In the genomic region with DNA sequence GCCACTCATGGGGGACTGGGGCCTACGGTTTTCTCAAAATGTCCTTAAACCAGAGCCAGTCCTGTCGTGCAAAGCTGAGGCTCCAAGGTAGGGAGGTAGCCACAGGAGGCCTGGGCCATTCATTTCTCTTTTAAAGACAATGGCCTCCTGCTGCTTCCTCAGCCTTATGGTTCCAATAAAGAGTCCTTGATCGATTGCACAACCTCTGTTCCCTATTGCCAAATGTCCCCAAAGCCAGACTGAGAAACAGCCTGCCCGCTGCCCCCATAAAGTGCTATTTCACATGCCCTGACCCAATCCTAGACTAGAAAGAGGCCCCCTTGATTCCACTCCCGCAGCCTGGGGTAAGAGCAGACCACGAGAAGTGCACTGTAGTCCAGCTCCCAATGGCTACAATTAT, we compare ENCODE assay signal across 9 cellular contexts.
A peak's percentile ranks its signal among the peaks of the same experiment; 100 is the strongest.
DNase-seq lines count a peak whose midpoint lies in the region; ATAC-seq and TF ChIP-seq lines count a peak whose summit lies in the region.
"Had no signal": no experiment of that assay in that cellular context is flagged by ENCODE, and none has a peak within 500 bp of the region (broad histone marks: within the 10 kb centered on the region; RNA-seq: fewer than 3 reads in every experiment).

No MANE protein-coding gene starts in this region.

- no peaks in the 10 kb centered on the region for H3K9me3 ChIP-seq in esophagus squamous epithelium
- H3K9me3 ChIP-seq in skeletal muscle tissue (ENCODE audit: control insufficient read depth in 3 of 3, low read length in 3 of 3), result no peaks in the 10 kb centered on the region

- WGBS in esophagus squamous epithelium, 2 donors, result 62 to 82% methylated on average over 4 to 5 of the region's 6 CpGs

- H3K4me1 ChIP-seq in esophagus squamous epithelium (peaks cover 3 to 32% (median 4%) of the 10 kb centered on the region in 3 donors), skeletal muscle tissue (ENCODE audit: control insufficient read depth in 3 of 3, insufficient read depth in 3 of 3, low read length in 3 of 3) (peaks cover 15 to 27% (median 24%) of the 10 kb centered on the region in 3 donors)

- H3K36me3 ChIP-seq in esophagus squamous epithelium (peaks cover 0 to 91% (median 4%) of the 10 kb centered on the region in 3 donors), skeletal muscle tissue (ENCODE audit: control insufficient read depth in 3 of 3, insufficient read depth in 3 of 3, low read length in 3 of 3) (peaks cover 0 to 22% (median 12%) of the 10 kb centered on the region in 3 donors)

- no peak overlapping the region for H3K9ac ChIP-seq in skeletal muscle tissue (ENCODE audit: low read depth in 1 of 3, low read length in 3 of 3)

- no peak for ATAC-seq in HG03432 (IDR thresholded peaks at IDR 0.05; ENCODE audit: unreplicated experiment)

- TF ChIP-seq POLR2A in esophagus squamous epithelium (IDR thresholded peaks at IDR 0.05), result no peak

- intact Hi-C loops in esophagus squamous epithelium (cut with DNase I), result no loop called here

- no peaks in the 10 kb centered on the region for H3K27me3 ChIP-seq in esophagus squamous epithelium
- no peaks in the 10 kb centered on the region for H3K27me3 ChIP-seq in skeletal muscle tissue (ENCODE audit: control insufficient read depth in 3 of 3, insufficient read depth in 3 of 3, low read length in 3 of 3)

- TF ChIP-seq CTCF in esophagus squamous epithelium (IDR thresholded peaks at IDR 0.05), result no peak

- DNase-seq in GM03348 (ENCODE audit: low spot score), result peak; percentile 32
- peak; percentile 91 for DNase-seq in NOMO-1 treated with DMSO at 0.1 percent for 48 hours (lab: John Stamatoyannopoulos, UW; ENCODE audit: unreplicated experiment)
- no peak for DNase-seq in esophagus squamous epithelium (lab: John Stamatoyannopoulos, UW)
- no peak for DNase-seq in activated gamma-delta T cell (lab: John Stamatoyannopoulos, UW)
- no peak for DNase-seq in stimulated activated naive CD4-positive, alpha-beta T cell treated with Interleukin-2 at 50 U/mL for 16 hours (lab: John Stamatoyannopoulos, UW)
- DNase-seq in HUDEP-2 (lab: John Stamatoyannopoulos, UW; ENCODE audit: unreplicated experiment in 76 of 76), result no peak
- DNase-seq: nephron progenitor cell had no signal

- H3K4me3 ChIP-seq in esophagus squamous epithelium, result no peak overlapping the region
- H3K4me3 ChIP-seq in skeletal muscle tissue (ENCODE audit: low read length in 3 of 3), result no peak overlapping the region

- H3K27ac ChIP-seq in esophagus squamous epithelium (peak overlapping the region; percentile 23 to 62 (median 48)), skeletal muscle tissue (ENCODE audit: low read depth, low read length) (peak overlapping the region; percentile 54)

Comparison
In these comparisons a context has a peak if more than half of its experiments do, and no peak if none do; other contexts are left out.
1. DNase-seq: peak in GM03348 (single experiment) and NOMO-1 treated with DMSO at 0.1 percent for 48 hours (single experiment); none in esophagus squamous epithelium (single experiment), activated gamma-delta T cell (single experiment), stimulated activated naive CD4-positive, alpha-beta T cell treated with Interleukin-2 at 50 U/mL for 16 hours (single experiment) and HUDEP-2 (0 of 76).